Comparison of ENCODE assay signal across 9 cellular contexts in genomic region chr17:76539631-76540271, GRCh38. TPM values are rescaled to one million over a fixed set of nuclear protein-coding genes. Genes with fewer than 3 reads are reported as not detected.
DNase-seq lines count a peak whose midpoint lies in the region; ATAC-seq and TF ChIP-seq lines count a peak whose summit lies in the region.
"Had no signal": no experiment of that assay in that cellular context is flagged by ENCODE, and none has a peak within 500 bp of the region (broad histone marks: within the 10 kb centered on the region; RNA-seq: fewer than 3 reads in every experiment).

TSS of gene PRCD (plus strand) at chr17:76540044. CDS start at chr17:76540142, 98 bp downstream.

- H4K20me1 ChIP-seq in DOHH2 (ENCODE audit: control insufficient read depth, insufficient read depth, low read depth, low read length): no peaks in the 10 kb centered on the region

- H3K4me2 ChIP-seq in DOHH2 (ENCODE audit: low read length): peak within 1 kb of the TSS; percentile 48

- no peak for TF ChIP-seq POLR2A in gastrocnemius medialis (IDR thresholded peaks at IDR 0.05)

- TF ChIP-seq CTCF in DOHH2 (IDR thresholded peaks at IDR 0.05; ENCODE audit: low read depth, low read length, poor library complexity, severe bottlenecking): no peak
- TF ChIP-seq CTCF in WTC11 (IDR thresholded peaks at IDR 0.05): no peak
- TF ChIP-seq CTCF in right atrium auricular region (IDR thresholded peaks at IDR 0.05): no peak
- TF ChIP-seq CTCF in gastrocnemius medialis (IDR thresholded peaks at IDR 0.05 in 4 of 5, conservative IDR thresholded peaks at IDR 0.05 in 1 of 5): no peak

- POLR2A ChIA-PET in WTC11 (lab: Charles Lee): no interaction called here

- intact Hi-C loops in gastrocnemius medialis (cut with DNase I; ENCODE audit: low total_unique reads): no loop called here

- no peaks in the 10 kb centered on the region for H3K36me3 ChIP-seq in DOHH2 (ENCODE audit: control insufficient read depth, low read length)
- no peaks in the 10 kb centered on the region for H3K36me3 ChIP-seq in right atrium auricular region
- no peaks in the 10 kb centered on the region for H3K36me3 ChIP-seq in gastrocnemius medialis

- peak within 1 kb of the TSS; percentile 74 for H3K4me3 Mint-ChIP-seq in WTC11

- peaks cover 36% of the 10 kb centered on the region for H3K27me3 ChIP-seq in DOHH2 (ENCODE audit: control insufficient read depth, low read length)
- no peaks in the 10 kb centered on the region for H3K27me3 ChIP-seq in right atrium auricular region
- peaks cover 0 to 13% (median 4%) of the 10 kb centered on the region in 3 donors for H3K27me3 ChIP-seq in gastrocnemius medialis

- H3K4me3 ChIP-seq in DOHH2 (ENCODE audit: low read length) (no peak within 1 kb of the TSS), right atrium auricular region (peak within 1 kb of the TSS; percentile 4 to 62), gastrocnemius medialis (peak within 1 kb of the TSS; percentile 47 to 62 (median 55))

- in situ Hi-C loops in gastrocnemius medialis (cut with MboI; ENCODE audit: low sequenced_read_pairs in 4 of 4): no loop called here

- no peaks in the 10 kb centered on the region for H3K79me2 ChIP-seq in DOHH2 (ENCODE audit: control insufficient read depth, low read length)

- H3K4me1 ChIP-seq in DOHH2 (ENCODE audit: control insufficient read depth, low read length) (peaks cover 10% of the 10 kb centered on the region), right atrium auricular region (peaks cover 0 to 93% of the 10 kb centered on the region in 2 donors), gastrocnemius medialis (peaks cover 31 to 42% of the 10 kb centered on the region in 2 donors)

- no peaks in the 10 kb centered on the region; the same call in 1 of the 2 replicates for H3K36me3 Mint-ChIP-seq in WTC11

- peak within 1 kb of the TSS; percentile 80 for H3K27ac Mint-ChIP-seq in WTC11

- peaks cover 52% of the 10 kb centered on the region for H3K27me3 Mint-ChIP-seq in WTC11 (ENCODE audit: low read depth)

- H3K9me2 ChIP-seq in DOHH2 (replicated peaks; ENCODE audit: control insufficient read depth, low read length): no peaks in the 10 kb centered on the region

- no peaks in the 10 kb centered on the region for H3K9me3 ChIP-seq in DOHH2 (ENCODE audit: control insufficient read depth, insufficient read depth, low read length)
- no peaks in the 10 kb centered on the region for H3K9me3 ChIP-seq in right atrium auricular region
- no peaks in the 10 kb centered on the region for H3K9me3 ChIP-seq in gastrocnemius medialis

- no peak for ATAC-seq in WTC11
- ATAC-seq in gastrocnemius medialis: no peak
- no peak for ATAC-seq in HG03025 (IDR thresholded peaks at IDR 0.05; ENCODE audit: low FRiP score, unreplicated experiment)

- H3K9me3 Mint-ChIP-seq in WTC11: no peaks in the 10 kb centered on the region

- peaks cover 40% of the 10 kb centered on the region for H3K4me1 Mint-ChIP-seq in WTC11

- no peaks in the 10 kb centered on the region for H3F3A ChIP-seq in DOHH2 (ENCODE audit: control insufficient read depth, insufficient read depth)

- CTCF ChIA-PET in WTC11 (lab: Charles Lee): interaction anchor here (0.9 to 9.7 kb wide), 17 partner anchors 9 to 187 kb away, joined by 3 to 123 read pairs (median 8); partner anchors contain the start of gene PRPSAP1

- H3K27ac ChIP-seq in DOHH2 (ENCODE audit: low read depth, low read length): no peak within 1 kb of the TSS
- H3K27ac ChIP-seq in right atrium auricular region: peak within 1 kb of the TSS; percentile 85 to 89
- H3K27ac ChIP-seq in gastrocnemius medialis: peak within 1 kb of the TSS; percentile 77 to 90 (median 80)

- DNase-seq in WTC11 (ENCODE audit: low spot score) (no peak), right atrium auricular region (ENCODE audit: low spot score) (no peak), gastrocnemius medialis (no peak), SIG-M5 (lab: John Stamatoyannopoulos, UW) (no peak), SHP77 (lab: John Stamatoyannopoulos, UW) (no peak), NCI-H748 (lab: John Stamatoyannopoulos, UW; ENCODE audit: unreplicated experiment) (no peak)
- DNase-seq: NCI-H2029 treated with DMSO at 0.1 percent for 48 hours had no signal

TF ChIP-seq in WTC11, 78 proteins besides CTCF, POLR2A, EP300 and RAD21:
- no peak for TF ChIP-seq ZNF138 (CRISPR knock-in tag; conservative IDR thresholded peaks at IDR 0.05)
- TF ChIP-seq JAZF1 (CRISPR knock-in tag; IDR thresholded peaks at IDR 0.05): no peak
- no peak for TF ChIP-seq MXD4 (CRISPR knock-in tag; IDR thresholded peaks at IDR 0.05; ENCODE audit: borderline replicate concordance)
- no peak for TF ChIP-seq ZNF263 (CRISPR knock-in tag; IDR thresholded peaks at IDR 0.05; ENCODE audit: low read depth)
- TF ChIP-seq ATF1 (CRISPR knock-in tag; IDR thresholded peaks at IDR 0.05): no peak
- TF ChIP-seq FOXK1 (CRISPR knock-in tag; IDR thresholded peaks at IDR 0.05): no peak
- TF ChIP-seq ESRRA (CRISPR knock-in tag; IDR thresholded peaks at IDR 0.05; ENCODE audit: borderline replicate concordance): no peak
- no peak for TF ChIP-seq RELA (CRISPR knock-in tag; IDR thresholded peaks at IDR 0.05; ENCODE audit: borderline replicate concordance)
- no peak for TF ChIP-seq NR2C2 (CRISPR knock-in tag; IDR thresholded peaks at IDR 0.05)
- TF ChIP-seq USF1 (CRISPR knock-in tag; IDR thresholded peaks at IDR 0.05): no peak

RNA-seq across cellular contexts. Expression of gene PRCD, which starts in this region (rescaled TPM):
- total RNA-seq in WTC11 (2021): 2.7 to 4.5 TPM (median 4.0 TPM) in 3 replicates
- total RNA-seq in right atrium auricular region: 1 to 10 TPM; 2.1 to 3.5 TPM
- total RNA-seq in gastrocnemius medialis: 1 to 10 TPM in 2 of 4 donors, under 1 TPM in 1, not detected in 1; 0.33 to 3.7 (median 1.1) TPM
